Comparison of ENCODE assay signal across 13 cellular contexts in genomic region chr11:7534030-7534378, GRCh38. TPM values are rescaled to one million over a fixed set of nuclear protein-coding genes. Genes with fewer than 3 reads are reported as not detected.
DNase-seq lines count a peak whose midpoint lies in the region; ATAC-seq and TF ChIP-seq lines count a peak whose summit lies in the region.
"Had no signal": no experiment of that assay in that cellular context is flagged by ENCODE, and none has a peak within 500 bp of the region (broad histone marks: within the 10 kb centered on the region; RNA-seq: fewer than 3 reads in every experiment).

No MANE protein-coding gene starts in this region.

- CTCF ChIA-PET in activated B cell treated with CpG ODN at 0.5 μM for 24 hours (lab: Charles Lee) (interaction anchor here (1.2 to 1.4 kb wide), 3 partner anchors 9 to 21 kb away, joined by 3 to 5 read pairs (median 4); partner anchors contain the start of gene PPFIBP2), HEK293T (lab: Yijun Ruan, JAX) (interaction anchor here (1.5 kb wide), 1 partner anchor 21 kb away, joined by 4 read pairs; no protein-coding TSS in a partner anchor)

- no peaks in the 10 kb centered on the region for H3K27me3 Mint-ChIP-seq in activated B cell treated with CpG ODN at 0.5 μM for 24 hours
- no peaks in the 10 kb centered on the region for H3K27me3 Mint-ChIP-seq in activated T-cell treated with anti-CD3 and anti-CD28 coated beads, Interleukin-2, amount 50 U/mL, for 24 hours
- H3K27me3 Mint-ChIP-seq: T-cell had no signal

- POLR2A ChIA-PET in activated B cell treated with CpG ODN at 0.5 μM for 24 hours (lab: Charles Lee) = interaction anchor here (0.9 to 3.1 kb wide), 4 partner anchors 12 to 22 kb away, joined by 3 to 32 read pairs (median 10); partner anchors contain the start of gene PPFIBP2
- POLR2A ChIA-PET in HEK293T (lab: Yijun Ruan, JAX) = no interaction called here

- no peak for TF ChIP-seq POLR2A in erythroblast (IDR thresholded peaks at IDR 0.05; ENCODE audit: low read length)

- ATAC-seq in GM18511 (IDR thresholded peaks at IDR 0.05; ENCODE audit: unreplicated experiment) (peak; percentile 52), GM21447 (IDR thresholded peaks at IDR 0.05; ENCODE audit: unreplicated experiment) (peak; percentile 77), HG03060 (IDR thresholded peaks at IDR 0.05; ENCODE audit: low read depth, unreplicated experiment) (peak; percentile 42), activated B cell treated with CpG ODN at 0.5 μM for 24 hours (ENCODE audit: low read depth) (peak; percentile 8)
- ATAC-seq: T-cell, upper lobe of right lung had no signal

- H3K27ac Mint-ChIP-seq in activated B cell treated with CpG ODN at 0.5 μM for 24 hours = peak overlapping the region; percentile 16
- no peak overlapping the region for H3K27ac Mint-ChIP-seq in activated T-cell treated with anti-CD3 and anti-CD28 coated beads, Interleukin-2, amount 50 U/mL, for 24 hours
- H3K27ac Mint-ChIP-seq: activated naive CD4-positive, alpha-beta T cell treated with anti-CD3 and anti-CD28 coated beads for 36 hours; T-cell had no signal

- intact Hi-C loops in activated B cell treated with CpG ODN at 0.5 μM for 24 hours (cut with micrococcal nuclease) = loop anchor here (2.0 kb wide), 1 partner anchor 13 kb away; no protein-coding TSS in a partner anchor

- H3K36me3 Mint-ChIP-seq in activated B cell treated with CpG ODN at 0.5 μM for 24 hours (ENCODE audit: low read depth) = peaks cover 25% of the 10 kb centered on the region
- no peaks in the 10 kb centered on the region for H3K36me3 Mint-ChIP-seq in activated T-cell treated with anti-CD3 and anti-CD28 coated beads, Interleukin-2, amount 50 U/mL, for 24 hours (ENCODE audit: low read depth)

- peaks cover 79% of the 10 kb centered on the region for H3K4me1 Mint-ChIP-seq in activated B cell treated with CpG ODN at 0.5 μM for 24 hours
- H3K4me1 Mint-ChIP-seq in activated T-cell treated with anti-CD3 and anti-CD28 coated beads, Interleukin-2, amount 50 U/mL, for 24 hours (ENCODE audit: low read depth) = peaks cover 32% of the 10 kb centered on the region

- no peaks in the 10 kb centered on the region for H3K9me3 Mint-ChIP-seq in activated B cell treated with CpG ODN at 0.5 μM for 24 hours
- H3K9me3 Mint-ChIP-seq in activated T-cell treated with anti-CD3 and anti-CD28 coated beads, Interleukin-2, amount 50 U/mL, for 24 hours = no peaks in the 10 kb centered on the region
- H3K9me3 Mint-ChIP-seq: activated naive CD4-positive, alpha-beta T cell treated with anti-CD3 and anti-CD28 coated beads for 36 hours; T-cell had no signal

- DNase-seq in activated B cell treated with CpG ODN at 0.5 μM for 24 hours = no peak
- no peak for DNase-seq in activated T-cell treated with anti-CD3 and anti-CD28 coated beads, Interleukin-2, amount 50 U/mL, for 24 hours
- no peak for DNase-seq in C1 segment of cervical spinal cord (lab: John Stamatoyannopoulos, UW)
- DNase-seq in erythroblast (lab: John Stamatoyannopoulos, UW) = no peak
- DNase-seq in HEK293T (ENCODE audit: extremely low spot score) = no peak
- DNase-seq: activated naive CD4-positive, alpha-beta T cell treated with anti-CD3 and anti-CD28 coated beads for 36 hours; EL; immature natural killer cell; T-cell; upper lobe of right lung had no signal

- H3K4me3 Mint-ChIP-seq in activated B cell treated with CpG ODN at 0.5 μM for 24 hours = peak overlapping the region; percentile 62
- no peak overlapping the region for H3K4me3 Mint-ChIP-seq in activated T-cell treated with anti-CD3 and anti-CD28 coated beads, Interleukin-2, amount 50 U/mL, for 24 hours
- H3K4me3 Mint-ChIP-seq: activated naive CD4-positive, alpha-beta T cell treated with anti-CD3 and anti-CD28 coated beads for 36 hours; immature natural killer cell; T-cell had no signal

- TF ChIP-seq CTCF in activated B cell treated with CpG ODN at 0.5 μM for 24 hours (IDR thresholded peaks at IDR 0.05) = no peak

TF ChIP-seq in HEK293T, 16 proteins besides CTCF, POLR2A, EP300 and RAD21:
- no peak for TF ChIP-seq FOXK2 (IDR thresholded peaks at IDR 0.05)
- TF ChIP-seq ELF4 (IDR thresholded peaks at IDR 0.05) = no peak
- TF ChIP-seq SUZ12 (IDR thresholded peaks at IDR 0.05) = no peak
- no peak for TF ChIP-seq CTBP1 (IDR thresholded peaks at IDR 0.05; ENCODE audit: borderline replicate concordance)
- TF ChIP-seq L3MBTL2 (conservative IDR thresholded peaks at IDR 0.05) = no peak
- TF ChIP-seq HDGF (IDR thresholded peaks at IDR 0.05; ENCODE audit: borderline replicate concordance) = no peak
- no peak for TF ChIP-seq FOXA1 (IDR thresholded peaks at IDR 0.05)
- no peak for TF ChIP-seq TARDBP (IDR thresholded peaks at IDR 0.05)
- TF ChIP-seq LEF1 (IDR thresholded peaks at IDR 0.05; ENCODE audit: borderline replicate concordance) = no peak
- TF ChIP-seq ZNF384 (IDR thresholded peaks at IDR 0.05) = no peak
- TF ChIP-seq BHLHE40 (IDR thresholded peaks at IDR 0.05; ENCODE audit: borderline replicate concordance) = no peak
- no peak for TF ChIP-seq NFRKB (IDR thresholded peaks at IDR 0.05)
- no peak for TF ChIP-seq SP1 (IDR thresholded peaks at IDR 0.05)
- no peak for TF ChIP-seq FOXM1 (IDR thresholded peaks at IDR 0.05; ENCODE audit: borderline replicate concordance)
- no peak for TF ChIP-seq ARNT (IDR thresholded peaks at IDR 0.05)
- TF ChIP-seq PKNOX1 (IDR thresholded peaks at IDR 0.05) = no peak
TF ChIP-seq in HEK293T: peak in this region for 0.

RNA-seq across cellular contexts. Expression of gene PPFIBP2, which starts 20.2 kb away (rescaled TPM):
- total RNA-seq in activated B cell treated with CpG ODN at 0.5 μM for 24 hours = 109 and 112 TPM in 2 replicates

RNA-seq across cellular contexts. Expression of gene OLFML1, which starts 48.7 kb away (rescaled TPM):
- total RNA-seq in activated B cell treated with CpG ODN at 0.5 μM for 24 hours = not detected in 2 replicates
- total RNA-seq: activated naive CD4-positive, alpha-beta T cell treated with anti-CD3 and anti-CD28 coated beads for 36 hours had no signal

Comparison
In these comparisons a context has a peak if more than half of its experiments do, and no peak if none do; other contexts are left out.
1. ATAC-seq: peak in every context shown above with its lines; median percentile 77 in GM21447; 52 in GM18511; 42 in HG03060; 8 in activated B cell treated with CpG ODN at 0.5 μM for 24 hours.